In the genomic region with DNA sequence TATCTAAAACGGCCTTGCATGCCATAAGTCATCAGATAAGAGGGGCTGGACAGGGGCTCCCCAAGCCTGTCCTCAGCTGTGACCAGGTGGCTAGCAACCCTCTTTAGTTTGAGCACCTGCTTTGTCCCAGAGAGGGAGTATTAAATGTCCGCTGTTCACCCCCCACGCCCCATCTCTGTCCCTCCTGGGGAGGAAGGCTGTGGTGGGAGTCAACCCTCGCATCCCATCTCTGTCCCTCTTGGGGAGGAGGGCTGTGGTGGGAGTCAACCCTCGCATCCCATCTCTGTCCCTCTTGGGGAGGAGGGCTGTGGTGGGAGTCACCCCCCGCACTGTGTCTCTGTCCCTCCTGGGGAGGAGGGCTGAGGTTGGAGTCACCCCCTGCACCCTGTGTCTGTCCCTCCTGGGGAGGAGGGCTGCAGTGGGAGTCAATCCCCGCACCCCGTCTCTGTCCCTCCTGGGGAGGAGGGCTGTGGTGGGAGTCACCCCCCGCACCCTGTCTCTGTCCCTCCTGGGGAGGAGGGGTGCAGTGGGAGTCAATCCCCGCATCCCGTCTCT, we compare ENCODE assay signal across 17 cellular contexts.
"Had no signal": no experiment of that assay in that cellular context is flagged by ENCODE, and none has a peak within 500 bp of the region (broad histone marks: within the 10 kb centered on the region; RNA-seq: fewer than 3 reads in every experiment).

No MANE protein-coding gene starts in this region.

- H3K27me3 Mint-ChIP-seq: activated B cell treated with CpG ODN at 0.5 μM for 24 hours had no signal

- H3K27me3 ChIP-seq: breast epithelium, colonic mucosa, heart left ventricle, neural progenitor cell, ovary, right atrium auricular region, SJSA1 had no signal

- H3K9me3 ChIP-seq: breast epithelium, colonic mucosa, heart left ventricle, ovary, psoas muscle, right atrium auricular region, SJSA1, thoracic aorta had no signal

- H3K27ac ChIP-seq: breast epithelium, colonic mucosa, heart left ventricle, neural progenitor cell, ovary, psoas muscle, right atrium auricular region, SJSA1, thoracic aorta had no signal

- H3K4me1 ChIP-seq: breast epithelium, psoas muscle had no signal

- H3K36me3 ChIP-seq: breast epithelium, colonic mucosa, heart left ventricle, neural progenitor cell, ovary, right atrium auricular region, SJSA1, thoracic aorta had no signal

- H3K9ac ChIP-seq: neural progenitor cell had no signal

- H3K4me3 ChIP-seq: breast epithelium, colonic mucosa, heart left ventricle, neural progenitor cell, ovary, psoas muscle, right atrium auricular region, SJSA1, thoracic aorta had no signal

- H3K36me3 Mint-ChIP-seq: activated naive CD4-positive, alpha-beta T cell treated with anti-CD3 and anti-CD28 coated beads, Interleukin-2, amount 50 U/mL, for 72 hours; memory B cell; neural progenitor cell; stimulated activated effector memory CD8-positive, alpha-beta T cell treated with anti-CD3 and anti-CD28 coated beads, Interleukin-12 subunit alpha, Interleukin-12 subunit beta, amount 100 ng/mL, for 72 hours; type B pancreatic cell had no signal

- H3K4me3 Mint-ChIP-seq: activated B cell treated with CpG ODN at 0.5 μM for 24 hours; activated CD4-positive, alpha-beta T cell treated with anti-CD3 and anti-CD28 coated beads for 36 hours; activated T-helper 1 cell treated with anti-CD3 and anti-CD28 coated beads, Interleukin-12 subunit alpha, Interleukin-12 subunit beta, Interleukin-2, Interleukin-4 antibody, amounts not matched to agents 30 ng/mL and 10 ng/mL and 1 ng/mL, durations not matched to agents 14 hours and 24 hours and 36 hours; central memory CD8-positive, alpha-beta T cell; memory B cell; neural progenitor cell; stimulated activated effector memory CD8-positive, alpha-beta T cell treated with anti-CD3 and anti-CD28 coated beads, Interleukin-12 subunit alpha, Interleukin-12 subunit beta, amount 100 ng/mL, for 72 hours; type B pancreatic cell had no signal

- H3K9me3 Mint-ChIP-seq: activated B cell treated with CpG ODN at 0.5 μM for 24 hours; activated naive CD4-positive, alpha-beta T cell treated with anti-CD3 and anti-CD28 coated beads, Interleukin-2, amount 50 U/mL, for 72 hours; activated T-helper 1 cell treated with anti-CD3 and anti-CD28 coated beads, Interleukin-12 subunit alpha, Interleukin-12 subunit beta, Interleukin-2, Interleukin-4 antibody, amounts not matched to agents 30 ng/mL and 10 ng/mL and 1 ng/mL, durations not matched to agents 14 hours and 24 hours and 36 hours; central memory CD8-positive, alpha-beta T cell; memory B cell; neural progenitor cell; stimulated activated effector memory CD8-positive, alpha-beta T cell treated with anti-CD3 and anti-CD28 coated beads, Interleukin-12 subunit alpha, Interleukin-12 subunit beta, amount 100 ng/mL, for 72 hours; type B pancreatic cell had no signal

- H3K27ac Mint-ChIP-seq: activated B cell treated with CpG ODN at 0.5 μM for 24 hours; activated CD4-positive, alpha-beta T cell treated with anti-CD3 and anti-CD28 coated beads for 36 hours; neural progenitor cell had no signal
